31 cellular contexts compared by ENCODE assay signal in genomic region chr2:39421354-39421753, GRCh38.
"Had no signal": no experiment of that assay in that cellular context is flagged by ENCODE, and none has a peak within 500 bp of the region (broad histone marks: within the 10 kb centered on the region; RNA-seq: fewer than 3 reads in every experiment).

No MANE protein-coding gene starts in this region.

- ATAC-seq: activated CD8-positive, alpha-beta T cell treated with anti-CD3 and anti-CD28 coated beads for 36 hours; activated naive CD8-positive, alpha-beta T cell treated with anti-CD3 and anti-CD28 coated beads, Interleukin-2, amount 50 U/mL, for 24 hours; activated T-cell treated with anti-CD3 and anti-CD28 coated beads, Interleukin-2, amount 50 U/mL, for 4 hours; activated T-cell treated with anti-CD3 and anti-CD28 coated beads, Interleukin-2, amount 50 U/mL, for 72 hours had no signal

- H3K27ac ChIP-seq: ascending aorta, cardiac muscle cell, VCaP had no signal

- FAIRE-seq: bronchial epithelial cell, TTC549 had no signal

- DNase-seq: activated B cell treated with CpG ODN at 0.5 μM for 24 hours; activated CD4-positive, alpha-beta memory T cell treated with anti-CD3 and anti-CD28 coated beads for 36 hours; activated CD4-positive, alpha-beta T cell treated with anti-CD3 and anti-CD28 coated beads for 4 hours; activated CD4-positive, alpha-beta T cell treated with anti-CD3 and anti-CD28 coated beads, Interleukin-2, amount 10 ng/mL, durations not matched to agents 24 days and 14 days; activated CD4-positive, alpha-beta T cell treated with anti-CD3 and anti-CD28 coated beads, Interleukin-2, amount 50 U/mL, for 1 hour; activated CD4-positive, alpha-beta T cell treated with anti-CD3 and anti-CD28 coated beads, Interleukin-2, amount 50 U/mL, for 4 hours; activated CD4-positive, CD25-positive, alpha-beta regulatory T cell treated with anti-CD3 and anti-CD28 coated beads, Interleukin-2, amount 50 U/mL, for 72 hours; activated CD8-positive, alpha-beta memory T cell treated with anti-CD3 and anti-CD28 coated beads, Interleukin-2, amount 50 U/mL, for 4 hours; activated CD8-positive, alpha-beta T cell treated with anti-CD3 and anti-CD28 coated beads for 36 hours; activated effector memory CD4-positive, alpha-beta T cell treated with Interleukin-2 at 50 U/mL for 16 hours; activated gamma-delta T cell; activated naive CD4-positive, alpha-beta T cell treated with anti-CD3 and anti-CD28 coated beads, Interleukin-2, amount 10 ng/mL, durations not matched to agents 7 days and 5 days; activated naive CD4-positive, alpha-beta T cell treated with Interleukin-2 at 50 U/mL for 16 hours; activated naive CD8-positive, alpha-beta T cell treated with anti-CD3 and anti-CD28 coated beads, Interleukin-2, amount 10 ng/mL, durations not matched to agents 7 days and 5 days; activated naive CD8-positive, alpha-beta T cell treated with anti-CD3 and anti-CD28 coated beads, Interleukin-2, amount 50 U/mL, for 24 hours; activated T-cell treated with anti-CD3 and anti-CD28 coated beads for 4 hours; activated T-cell treated with anti-CD3 and anti-CD28 coated beads, Interleukin-2, amount 50 U/mL, for 1 hour; activated T-cell treated with anti-CD3 and anti-CD28 coated beads, Interleukin-2, amount 50 U/mL, for 4 hours; activated T-cell treated with anti-CD3 and anti-CD28 coated beads, Interleukin-2, amount 50 U/mL, for 72 hours; amygdala; anterior cingulate cortex; caudate nucleus; cerebellar nuclear complex; T-helper 1 cell; T-helper 2 cell; T-helper 9 cell had no signal

- H3K36me3 ChIP-seq: ascending aorta, cardiac muscle cell had no signal

- H3K4me3 ChIP-seq: ascending aorta, cardiac muscle cell had no signal

- H3K27me3 ChIP-seq: ascending aorta, cardiac muscle cell had no signal

- H3K9me3 ChIP-seq: ascending aorta had no signal
